Comparison of ENCODE assay signal across 8 cellular contexts in the genomic region with DNA sequence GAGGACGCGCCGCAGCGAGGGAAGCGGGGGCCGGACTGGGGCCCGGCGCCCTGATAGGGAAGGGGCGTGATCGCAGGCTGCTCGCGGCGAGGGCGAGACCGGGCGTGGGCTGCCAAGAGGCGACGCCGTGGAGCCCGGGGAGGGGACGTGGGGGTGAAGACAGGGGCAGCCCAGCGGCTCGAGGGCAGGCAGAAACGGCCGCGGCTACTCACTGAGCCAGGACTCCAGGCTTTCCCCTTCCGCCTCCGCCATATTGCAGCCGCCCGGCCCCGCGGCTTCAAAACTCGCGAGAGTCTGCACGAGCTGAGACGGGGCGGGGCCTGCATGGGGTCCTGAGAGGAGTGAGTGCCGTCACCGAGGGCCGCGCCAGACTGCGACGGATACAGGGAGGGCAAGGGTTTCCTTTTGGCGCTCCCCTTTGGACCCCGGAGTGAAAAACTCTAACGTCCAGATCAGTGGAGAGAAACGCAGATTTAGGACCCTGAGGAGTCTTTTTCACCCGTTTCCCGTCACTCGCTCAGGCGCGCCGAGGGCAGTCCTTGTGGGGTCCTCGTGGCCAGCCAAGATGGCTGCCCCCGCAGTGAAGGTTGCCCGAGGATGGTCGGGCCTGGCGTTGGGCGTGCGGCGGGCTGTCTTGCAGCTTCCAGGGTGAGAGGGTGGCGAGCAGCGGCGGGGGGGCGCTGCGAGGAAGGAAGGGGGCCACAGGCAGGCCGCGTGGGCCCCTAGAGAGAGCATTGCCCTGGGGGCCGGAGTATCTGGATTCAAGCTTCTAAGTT. TPM values are rescaled to one million over a fixed set of nuclear protein-coding genes. Genes with fewer than 3 reads are reported as not detected.
A peak's percentile ranks its signal among the peaks of the same experiment; 100 is the strongest.
DNase-seq lines count a peak whose midpoint lies in the region; ATAC-seq and TF ChIP-seq lines count a peak whose summit lies in the region.

A gene with protein sequence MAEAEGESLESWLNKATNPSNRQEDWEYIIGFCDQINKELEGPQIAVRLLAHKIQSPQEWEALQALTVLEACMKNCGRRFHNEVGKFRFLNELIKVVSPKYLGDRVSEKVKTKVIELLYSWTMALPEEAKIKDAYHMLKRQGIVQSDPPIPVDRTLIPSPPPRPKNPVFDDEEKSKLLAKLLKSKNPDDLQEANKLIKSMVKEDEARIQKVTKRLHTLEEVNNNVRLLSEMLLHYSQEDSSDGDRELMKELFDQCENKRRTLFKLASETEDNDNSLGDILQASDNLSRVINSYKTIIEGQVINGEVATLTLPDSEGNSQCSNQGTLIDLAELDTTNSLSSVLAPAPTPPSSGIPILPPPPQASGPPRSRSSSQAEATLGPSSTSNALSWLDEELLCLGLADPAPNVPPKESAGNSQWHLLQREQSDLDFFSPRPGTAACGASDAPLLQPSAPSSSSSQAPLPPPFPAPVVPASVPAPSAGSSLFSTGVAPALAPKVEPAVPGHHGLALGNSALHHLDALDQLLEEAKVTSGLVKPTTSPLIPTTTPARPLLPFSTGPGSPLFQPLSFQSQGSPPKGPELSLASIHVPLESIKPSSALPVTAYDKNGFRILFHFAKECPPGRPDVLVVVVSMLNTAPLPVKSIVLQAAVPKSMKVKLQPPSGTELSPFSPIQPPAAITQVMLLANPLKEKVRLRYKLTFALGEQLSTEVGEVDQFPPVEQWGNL (minus strand): TSS at position 271 of the 776 bp plus-strand sequence. CDS start 19 bp downstream, at position 252.
A gene (plus strand): TSS at position 544 of the 776 bp plus-strand sequence. CDS start 22 bp downstream, at position 566.

- no peaks in the 10 kb centered on the region for H3K9me3 Mint-ChIP-seq in activated T-cell treated with anti-CD3 and anti-CD28 coated beads, Interleukin-2, amount 50 U/mL, for 4 hours

- H3K27me3 ChIP-seq in Panc1 (ENCODE audit: control insufficient read depth, insufficient read depth, low read length): no peaks in the 10 kb centered on the region

- no peaks in the 10 kb centered on the region for H3K27me3 Mint-ChIP-seq in activated T-cell treated with anti-CD3 and anti-CD28 coated beads, Interleukin-2, amount 50 U/mL, for 4 hours (ENCODE audit: low read depth)

- CTCF ChIA-PET in Panc1 (lab: Charles Lee): interaction anchor here (0.6 to 2.9 kb wide), 3 partner anchors 9 to 62 kb away, joined by 3 to 21 read pairs (median 4); a partner anchor contains a TSS

- H3K4me1 ChIP-seq in Panc1 (ENCODE audit: control insufficient read depth, insufficient read depth, low read length): peaks cover 20% of the 10 kb centered on the region

- peaks cover 14% of the 10 kb centered on the region for H3K36me3 Mint-ChIP-seq in activated T-cell treated with anti-CD3 and anti-CD28 coated beads, Interleukin-2, amount 50 U/mL, for 4 hours (ENCODE audit: insufficient read depth)

- peaks cover 50% of the 10 kb centered on the region for H3K4me1 Mint-ChIP-seq in activated T-cell treated with anti-CD3 and anti-CD28 coated beads, Interleukin-2, amount 50 U/mL, for 4 hours (ENCODE audit: low read depth)

- in situ Hi-C loops in Panc1 (cut with HindIII; ENCODE audit: low pct_unique_long_range_greater_than_20kb, low sequenced_read_pairs): no loop called here

- ATAC-seq in GM21737 (IDR thresholded peaks at IDR 0.05; ENCODE audit: unreplicated experiment) (peak; percentile 75), Panc1 (peak; percentile 99), esophagus mucosa (peak; percentile 94)
- peak; percentile 87 to 89 for ATAC-seq in activated T-cell treated with anti-CD3 and anti-CD28 coated beads, Interleukin-2, amount 50 U/mL, for 4 hours

- POLR2A ChIA-PET in Panc1 (lab: Charles Lee): interaction anchor here (0.8 to 1.3 kb wide), 2 partner anchors 9 to 46 kb away, joined by 4 to 6 read pairs; a partner anchor contains a TSS

- intact Hi-C loops in Panc1 (cut with micrococcal nuclease; ENCODE audit: unreplicated experiment): no loop called here

- no peak for TF ChIP-seq CTCF in Panc1 (IDR thresholded peaks at IDR 0.05)

- H3K36me3 ChIP-seq in KOPT-K1 (ENCODE audit: insufficient read depth, low read length) (peaks cover 36% of the 10 kb centered on the region), Panc1 (ENCODE audit: control insufficient read depth, insufficient read depth, low read length) (peaks cover 7% of the 10 kb centered on the region; the same call in 1 of the 2 replicates)

- BruUV-seq in Panc1 (replicated peaks; lab: Mats Ljungman, UMichigan): no TSS peak

- DNase-seq in DMS153 (lab: John Stamatoyannopoulos, UW) (peak; percentile 83), Panc1 (ENCODE audit: low read depth, low spot score) (peak; percentile 79), myocyte (ENCODE audit: low read depth) (peak; percentile 96)
- peak; percentile 94 for DNase-seq in activated T-cell treated with anti-CD3 and anti-CD28 coated beads, Interleukin-2, amount 50 U/mL, for 4 hours
- DNase-seq in stimulated activated CD8-positive, alpha-beta memory T cell treated with anti-CD3 and anti-CD28 coated beads, Interleukin-7, amount 100 ng/mL, for 48 hours (ENCODE audit: extremely low read depth in 1 of 2, low read depth in 1 of 2): peak; percentile 83 to 93

- H3K9me3 ChIP-seq in KOPT-K1 (ENCODE audit: insufficient read depth, low read length, poor library complexity, severe bottlenecking): no peaks in the 10 kb centered on the region
- no peaks in the 10 kb centered on the region for H3K9me3 ChIP-seq in Panc1 (ENCODE audit: control insufficient read depth, insufficient read depth, low read depth, low read length)

- H3K27ac ChIP-seq in KOPT-K1 (ENCODE audit: low read depth, low read length, poor library complexity, severe bottlenecking) (peak within 1 kb of the TSS; percentile 93), Panc1 (ENCODE audit: low read length) (peak within 1 kb of the TSS; percentile 95)

- H3K4me3 ChIP-seq in Panc1 (ENCODE audit: low read depth in 2 of 2, low read length in 2 of 2): peak within 1 kb of the TSS; percentile 88 to 98

- peak within 1 kb of the TSS; percentile 91 for H3K4me3 Mint-ChIP-seq in activated T-cell treated with anti-CD3 and anti-CD28 coated beads, Interleukin-2, amount 50 U/mL, for 4 hours

RNA-seq across cellular contexts. Expression of the first gene that starts in this region (rescaled TPM):
- total RNA-seq in Panc1 (2021; ENCODE audit: unreplicated experiment) (61.6 TPM), esophagus mucosa (20.6 TPM), myocyte (18.9 and 22.2 TPM in 2 replicates)
- polyA plus RNA-seq in Panc1 (2012; ENCODE audit: insufficient read length): 52.5 TPM
- 10 to 100 TPM; 64.2 to 80.5 (median 71.2) TPM for total RNA-seq in activated T-cell treated with anti-CD3 and anti-CD28 coated beads, Interleukin-2, amount 50 U/mL, for 4 hours
- 22.8 TPM for polyA plus RNA-seq in myocyte (2012)

RNA-seq across cellular contexts. Expression of the second gene that starts in this region (rescaled TPM):
- total RNA-seq in Panc1 (2021; ENCODE audit: unreplicated experiment): 85.0 TPM
- polyA plus RNA-seq in Panc1 (2012; ENCODE audit: insufficient read length): 78.8 TPM
- total RNA-seq in activated T-cell treated with anti-CD3 and anti-CD28 coated beads, Interleukin-2, amount 50 U/mL, for 4 hours: 100 to 1,000 TPM; 131 to 167 (median 160) TPM
- 59.1 TPM for total RNA-seq in esophagus mucosa
- total RNA-seq in myocyte: 57.2 and 65.1 TPM in 2 replicates
- 77.1 TPM for polyA plus RNA-seq in myocyte (2012)

Comparison
In these comparisons a context has a peak if more than half of its experiments do, and no peak if none do; other contexts are left out.
1. Peak in every context shown above with its lines: DNase-seq, ATAC-seq, H3K4me3 ChIP-seq and H3K27ac ChIP-seq.